In genomic region chr1:229941785-229942184, GRCh38 we compare ENCODE assay signal across 25 cellular contexts.
"Had no signal": no experiment of that assay in that cellular context is flagged by ENCODE, and none has a peak within 500 bp of the region (broad histone marks: within the 10 kb centered on the region; RNA-seq: fewer than 3 reads in every experiment).

No MANE protein-coding gene starts in this region.

- H2AFZ ChIP-seq: PC-9 had no signal

- H3K27ac ChIP-seq: ascending aorta, breast epithelium, PC-9, SJCRH30 had no signal

- H3K9me3 ChIP-seq: ascending aorta, breast epithelium, SJCRH30 had no signal

- H3K4me3 ChIP-seq: ascending aorta, breast epithelium, PC-9, SJCRH30 had no signal

- H3K36me3 ChIP-seq: ascending aorta, breast epithelium, SJCRH30 had no signal

- H3K27me3 ChIP-seq: ascending aorta, breast epithelium, SJCRH30 had no signal

- H3K4me2 ChIP-seq: PC-9 had no signal

- DNase-seq: activated CD4-positive, alpha-beta T cell treated with anti-CD3 and anti-CD28 coated beads, Interleukin-2, amount 10 ng/mL, durations not matched to agents 24 days and 14 days; activated CD4-positive, alpha-beta T cell treated with anti-CD3 and anti-CD28 coated beads, Interleukin-2, amount 50 U/mL, for 4 hours; activated CD8-positive, alpha-beta T cell treated with anti-CD3 and anti-CD28 coated beads for 36 hours; activated effector memory CD4-positive, alpha-beta T cell treated with anti-CD3 and anti-CD28 coated beads, Interleukin-2, amount 50 U/mL, for 16 hours; activated naive CD4-positive, alpha-beta T cell; activated naive CD8-positive, alpha-beta T cell treated with anti-CD3 and anti-CD28 coated beads, Interleukin-2, amount 10 ng/mL, durations not matched to agents 7 days and 5 days; activated T-cell treated with anti-CD3 and anti-CD28 coated beads, Interleukin-2, amount 50 U/mL, for 1 hour; activated T-cell treated with anti-CD3 and anti-CD28 coated beads, Interleukin-2, amount 50 U/mL, for 72 hours; amygdala; IMR-90; Karpas-422; KBM-7; NCI-H1436 treated with DMSO at 0.1 percent for 48 hours; NCI-H1694 treated with DMSO at 0.1 percent for 48 hours; NCI-H2171 treated with DMSO at 0.1 percent for 48 hours; NCI-H2227 treated with DMSO at 0.1 percent for 48 hours; NCI-H446; NCI-H510A treated with DMSO at 0.1 percent for 48 hours; NCI-H526 treated with DMSO at 0.1 percent for 48 hours; PC-9; SJCRH30; T1000 had no signal

- H3K4me1 ChIP-seq: breast epithelium had no signal

- ATAC-seq: activated CD8-positive, alpha-beta T cell treated with anti-CD3 and anti-CD28 coated beads for 36 hours; activated T-cell treated with anti-CD3 and anti-CD28 coated beads, Interleukin-2, amount 50 U/mL, for 72 hours; activated T-helper 17 cell treated with anti-CD3 and anti-CD28 coated beads, Interleukin-2, amount 50 U/mL, for 72 hours had no signal
